Comparison of ENCODE assay signal across 22 cellular contexts in the genomic region with DNA sequence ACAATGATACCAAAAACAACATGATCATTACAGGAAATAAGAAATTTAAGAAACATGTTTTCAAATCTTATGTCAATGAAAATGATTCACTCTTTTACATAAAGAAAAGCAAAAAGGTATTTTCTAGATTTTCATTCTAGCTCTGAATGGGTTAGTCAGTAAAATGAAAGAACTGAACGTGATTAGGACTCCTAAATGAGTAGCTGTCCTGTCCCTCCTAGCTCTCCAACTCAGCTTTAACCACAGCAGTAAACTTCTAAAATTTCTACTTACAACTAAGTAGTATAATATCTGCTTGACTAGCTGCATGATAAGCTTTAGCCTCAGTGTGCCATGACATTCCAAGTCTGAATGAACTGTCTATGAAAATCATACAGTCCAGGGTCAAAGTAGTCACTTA.
"Had no signal": no experiment of that assay in that cellular context is flagged by ENCODE, and none has a peak within 500 bp of the region (broad histone marks: within the 10 kb centered on the region; RNA-seq: fewer than 3 reads in every experiment).

No MANE protein-coding gene starts in this region.

- H3K9me3 Mint-ChIP-seq: activated CD4-positive, alpha-beta memory T cell treated with anti-CD3 and anti-CD28 coated beads for 36 hours; activated CD4-positive, alpha-beta T cell treated with anti-CD3 and anti-CD28 coated beads, Interleukin-2, amount 10 ng/mL, durations not matched to agents 7 days and 5 days; activated naive CD4-positive, alpha-beta T cell treated with anti-CD3 and anti-CD28 coated beads, Interleukin-2, amount 50 U/mL, for 72 hours; activated T-cell treated with anti-CD3 and anti-CD28 coated beads, Interleukin-2, amount 50 U/mL, for 72 hours had no signal

- H3K9me3 ChIP-seq: breast epithelium had no signal

- H3K27me3 Mint-ChIP-seq: activated CD4-positive, alpha-beta memory T cell treated with anti-CD3 and anti-CD28 coated beads for 36 hours; activated CD4-positive, alpha-beta T cell treated with anti-CD3 and anti-CD28 coated beads, Interleukin-2, amount 10 ng/mL, durations not matched to agents 7 days and 5 days had no signal

- H3K4me3 ChIP-seq: breast epithelium, coronary artery, SK-N-MC had no signal

- H3K27me3 ChIP-seq: breast epithelium had no signal

- DNase-seq: activated CD4-positive, alpha-beta memory T cell treated with anti-CD3 and anti-CD28 coated beads for 36 hours; activated CD4-positive, alpha-beta T cell treated with anti-CD3 and anti-CD28 coated beads, Interleukin-2, amount 10 ng/mL, durations not matched to agents 7 days and 5 days; activated CD4-positive, CD25-positive, alpha-beta regulatory T cell treated with anti-CD3 and anti-CD28 coated beads, Interleukin-2, amount 50 U/mL, for 72 hours; activated CD8-positive, alpha-beta memory T cell treated with anti-CD3 and anti-CD28 coated beads for 24 hours; activated T-cell treated with anti-CD3 and anti-CD28 coated beads, Interleukin-2, amount 50 U/mL, for 72 hours; caudate nucleus; Karpas-422; MM.1S; NCI-H1105; NCI-H1436; NCI-H1694 treated with DMSO at 0.1 percent for 48 hours; NCI-H2029 treated with DMSO at 0.1 percent for 48 hours; NCI-H345; NCI-H510A; NCI-H526 treated with DMSO at 0.1 percent for 48 hours; NCI-H82; T-helper 1 cell had no signal

- H3K27ac Mint-ChIP-seq: activated CD4-positive, alpha-beta memory T cell treated with anti-CD3 and anti-CD28 coated beads for 36 hours; activated CD4-positive, alpha-beta T cell treated with anti-CD3 and anti-CD28 coated beads, Interleukin-2, amount 10 ng/mL, durations not matched to agents 7 days and 5 days; activated T-cell treated with anti-CD3 and anti-CD28 coated beads, Interleukin-2, amount 50 U/mL, for 72 hours had no signal

- H3K27ac ChIP-seq: breast epithelium, coronary artery, SK-N-MC, VCaP had no signal

- H3K4me3 Mint-ChIP-seq: activated CD4-positive, alpha-beta memory T cell treated with anti-CD3 and anti-CD28 coated beads for 36 hours; activated CD4-positive, alpha-beta T cell treated with anti-CD3 and anti-CD28 coated beads, Interleukin-2, amount 10 ng/mL, durations not matched to agents 7 days and 5 days; activated T-cell treated with anti-CD3 and anti-CD28 coated beads, Interleukin-2, amount 50 U/mL, for 72 hours had no signal
